Comparison of ENCODE assay signal across 29 cellular contexts in the genomic region with DNA sequence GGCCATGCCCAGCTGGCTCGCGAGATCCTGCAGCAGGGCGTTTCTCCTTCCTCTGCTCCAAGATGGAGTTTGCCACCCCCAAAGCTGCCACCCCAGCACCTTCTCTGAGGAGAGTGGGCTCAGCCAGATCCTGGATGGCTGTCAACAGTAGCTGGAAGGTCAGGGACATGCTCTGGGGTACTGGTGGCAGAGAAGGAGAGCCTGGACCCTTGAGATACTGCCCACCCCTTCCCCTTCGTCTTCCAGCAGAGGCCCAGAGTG. TPM values are rescaled to one million over a fixed set of nuclear protein-coding genes. Genes with fewer than 3 reads are reported as not detected.
"Had no signal": no experiment of that assay in that cellular context is flagged by ENCODE, and none has a peak within 500 bp of the region (broad histone marks: within the 10 kb centered on the region; RNA-seq: fewer than 3 reads in every experiment).

No MANE protein-coding gene starts in this region.

- H3K9ac ChIP-seq: KMS-11 had no signal

- H3K4me3 ChIP-seq: cardiac muscle cell, Peyer's patch, SK-N-MC had no signal

- H3K27me3 ChIP-seq: cardiac muscle cell, Peyer's patch had no signal

- H3K4me1 ChIP-seq: Peyer's patch had no signal

- H3K27ac ChIP-seq: cardiac muscle cell, KMS-11, Peyer's patch, SK-N-MC, VCaP had no signal

- H3K4me2 ChIP-seq: KMS-11 had no signal

- H3K9me3 ChIP-seq: Peyer's patch had no signal

- ATAC-seq: activated T-helper 17 cell treated with anti-CD3 and anti-CD28 coated beads, Interleukin-2, amount 50 U/mL, for 72 hours; T-cell had no signal

- DNase-seq: activated CD4-positive, alpha-beta memory T cell treated with anti-CD3 and anti-CD28 coated beads for 36 hours; activated CD4-positive, alpha-beta T cell treated with anti-CD3 and anti-CD28 coated beads, Interleukin-2, amount 10 ng/mL, durations not matched to agents 7 days and 5 days; activated CD4-positive, CD25-positive, alpha-beta regulatory T cell; activated CD8-positive, alpha-beta memory T cell treated with anti-CD3 and anti-CD28 coated beads for 24 hours; activated gamma-delta T cell; activated naive CD4-positive, alpha-beta T cell treated with anti-CD3 and anti-CD28 coated beads for 36 hours; activated T-cell treated with anti-CD3 and anti-CD28 coated beads, Interleukin-2, amount 50 U/mL, for 48 hours; cerebellar nuclear complex; NCI-H1092; NCI-H1417 treated with DMSO at 0.1 percent for 48 hours; NCI-H1694 treated with DMSO at 0.1 percent for 48 hours; NCI-H2029 treated with DMSO at 0.1 percent for 48 hours; NCI-H345; NCI-H510A; NCI-H526 treated with DMSO at 0.1 percent for 48 hours; NCI-H82; OCI-M1; Peyer's patch; T-cell; T-helper 2 cell; T1000 had no signal

- H3K36me3 ChIP-seq: cardiac muscle cell had no signal

- FAIRE-seq: astrocyte, TTC549 had no signal

RNA-seq across cellular contexts. Expression of a gene that starts 11.6 kb away (rescaled TPM):
- total RNA-seq: activated CD4-positive, alpha-beta memory T cell treated with anti-CD3 and anti-CD28 coated beads for 36 hours; activated CD4-positive, alpha-beta T cell treated with anti-CD3 and anti-CD28 coated beads, Interleukin-2, amount 10 ng/mL, durations not matched to agents 7 days and 5 days; activated naive CD4-positive, alpha-beta T cell treated with anti-CD3 and anti-CD28 coated beads for 36 hours; activated T-helper 17 cell treated with anti-CD3 and anti-CD28 coated beads, Interleukin-2, amount 50 U/mL, for 72 hours; astrocyte; cardiac muscle cell; MCF 10A; Peyer's patch; T-cell had no signal
- polyA plus RNA-seq: cardiac muscle cell had no signal

RNA-seq across cellular contexts. Expression of a gene that starts 53.2 kb away (rescaled TPM):
- polyA plus RNA-seq: cardiac muscle cell had no signal
